8 cellular contexts compared by ENCODE assay signal in genomic region chr2:96325038-96325883, GRCh38. TPM values are rescaled to one million over a fixed set of nuclear protein-coding genes. Genes with fewer than 3 reads are reported as not detected.
DNase-seq lines count a peak whose midpoint lies in the region; ATAC-seq, FAIRE-seq and TF ChIP-seq lines count a peak whose summit lies in the region.

TSS of gene ITPRIPL1 (plus strand) at chr2:96325317. CDS start at chr2:96325840, 523 bp downstream.

- peak; percentile 43 for DNase-seq in NCI-H748 (lab: John Stamatoyannopoulos, UW; ENCODE audit: unreplicated experiment)
- DNase-seq in NCI-H748 treated with DMSO at 0.1 percent for 48 hours (lab: John Stamatoyannopoulos, UW), result no peak
- no peak for DNase-seq in RPMI7951 (ENCODE audit: low read depth)
- peak in 3 of 4 experiments; percentile 47 to 57 (median 56) for DNase-seq in K562 (ENCODE audit: extremely low read depth in 1 of 4, low spot score in 3 of 4)
- peak in 1 of 2 donors; percentile 84 for DNase-seq in left lung
- peak; percentile 21 for DNase-seq in stimulated activated naive B cell treated with anti-CD40 and anti-IgM and Interleukin-4, amounts not matched to agents 10 μg/mL and 1 μg/mL and 100 μg/mL, for 72 hours
- no peak for DNase-seq in NCI-H128 (lab: John Stamatoyannopoulos, UW; ENCODE audit: unreplicated experiment)
- DNase-seq in SIG-M5 treated with dmso at 0.1 percent for 504 hours (lab: John Stamatoyannopoulos, UW; ENCODE audit: unreplicated experiment), result no peak

- H3K79me2 ChIP-seq in K562 (ENCODE audit: control insufficient read depth, insufficient read depth, low read length), result peaks cover 19% of the 10 kb centered on the region; the same call in 2 of the 3 replicates

- H3K4me3 ChIP-seq in K562, result peak within 1 kb of the TSS; percentile 44
- H3K4me3 ChIP-seq in left lung, result peak within 1 kb of the TSS; percentile 42 to 48

- in situ Hi-C loops in K562 (cut with MboI), result no loop called here

- intact Hi-C loops in K562 (cut with micrococcal nuclease), result no loop called here
- intact Hi-C loops in left lung (cut with DNase I), result no loop called here

- no peaks in the 10 kb centered on the region for H3K9me3 ChIP-seq in K562 (replicated peaks; ENCODE audit: control insufficient read depth, insufficient read depth, low read depth, low read length)
- H3K9me3 ChIP-seq in left lung, result no peaks in the 10 kb centered on the region

- TF ChIP-seq RAD21 in K562 (CRISPR knock-in tag; conservative IDR thresholded peaks at IDR 0.05 in 1 of 2, IDR thresholded peaks at IDR 0.05 in 1 of 2), result no peak

- CTCF ChIA-PET in K562 (lab: Yijun Ruan, JAX; ENCODE audit: low intra/inter-chr PET ratio), result no interaction called here

- H3K36me3 ChIP-seq in K562 (ENCODE audit: control insufficient read depth, insufficient read depth, low read length), result peaks cover 19% of the 10 kb centered on the region; the same call in 2 of the 3 replicates
- no peaks in the 10 kb centered on the region for H3K36me3 ChIP-seq in left lung

- 42% methylated on average over 39 of the region's 58 CpGs for WGBS in K562 (ENCODE audit: insufficient coverage, low coverage, missing lambda C conversion rate)

- no peak for FAIRE-seq in K562 (lab: Jason Lieb, UNC)

- H3K27ac Mint-ChIP-seq in stimulated activated naive B cell treated with anti-CD40 and anti-IgM and Interleukin-4, amounts not matched to agents 10 μg/mL and 1 μg/mL and 100 μg/mL, for 72 hours, result peak within 1 kb of the TSS; percentile 90

- H3K36me3 Mint-ChIP-seq in stimulated activated naive B cell treated with anti-CD40 and anti-IgM and Interleukin-4, amounts not matched to agents 10 μg/mL and 1 μg/mL and 100 μg/mL, for 72 hours, result peaks cover 12 to 19% of the 10 kb centered on the region in 2 donors

- BruUV-seq in K562 (replicated peaks; lab: Mats Ljungman, UMichigan), result no TSS peak

- peaks cover 27 to 37% of the 10 kb centered on the region in 2 donors for H3K4me1 Mint-ChIP-seq in stimulated activated naive B cell treated with anti-CD40 and anti-IgM and Interleukin-4, amounts not matched to agents 10 μg/mL and 1 μg/mL and 100 μg/mL, for 72 hours

- TF ChIP-seq CTCF in K562 (IDR thresholded peaks at IDR 0.05 in 2 of 3, conservative IDR thresholded peaks at IDR 0.05 in 1 of 3; ENCODE audit: insufficient read depth in 2 of 3, low read depth in 1 of 3, low read length in 3 of 3) (no peak), left lung (IDR thresholded peaks at IDR 0.05) (no peak)

- POLR2A ChIA-PET in K562 (lab: Yijun Ruan, JAX), result interaction anchor here (0.6 to 3.9 kb wide), 5 partner anchors 10 to 35 kb away, joined by 3 to 32 read pairs (median 4); partner anchors contain the start of gene NCAPH

- peak within 1 kb of the TSS; percentile 86 for H3K4me3 Mint-ChIP-seq in stimulated activated naive B cell treated with anti-CD40 and anti-IgM and Interleukin-4, amounts not matched to agents 10 μg/mL and 1 μg/mL and 100 μg/mL, for 72 hours

- no peaks in the 10 kb centered on the region for H3K27me3 Mint-ChIP-seq in stimulated activated naive B cell treated with anti-CD40 and anti-IgM and Interleukin-4, amounts not matched to agents 10 μg/mL and 1 μg/mL and 100 μg/mL, for 72 hours

- ATAC-seq in K562 (peak; percentile 46), left lung (peak; percentile 32)
- peak; percentile 13 to 20 for ATAC-seq in stimulated activated naive B cell treated with anti-CD40 and anti-IgM and Interleukin-4, amounts not matched to agents 10 μg/mL and 1 μg/mL and 100 μg/mL, for 72 hours (replicated peaks)

- H3K9me1 ChIP-seq in K562 (ENCODE audit: control insufficient read depth, insufficient read depth, low read length), result no peaks in the 10 kb centered on the region

- H3K4me1 ChIP-seq in K562 (replicated peaks in 1 of 2; ENCODE audit: control insufficient read depth in 2 of 2, insufficient read depth in 2 of 2, low read length in 2 of 2), result peaks cover 14 to 36% of the 10 kb centered on the region in 2 experiments; a peak in 4 of 5 replicates
- H3K4me1 ChIP-seq in left lung, result peaks cover 3 to 40% of the 10 kb centered on the region in 2 donors

- TF ChIP-seq EP300 in K562 (IDR thresholded peaks at IDR 0.05; ENCODE audit: low read length), result no peak

- peak within 1 kb of the TSS; percentile 70 for H3K27ac ChIP-seq in K562 (ENCODE audit: extremely low read depth, low read depth, low read length)
- peak within 1 kb of the TSS in 1 of 2 donors; percentile 42 for H3K27ac ChIP-seq in left lung

- peak within 1 kb of the TSS; percentile 56 to 90 for H3K9ac ChIP-seq in K562 (ENCODE audit: insufficient read depth in 1 of 2, low read depth in 2 of 2, low read length in 2 of 2)

- no peaks in the 10 kb centered on the region for H3K9me3 Mint-ChIP-seq in stimulated activated naive B cell treated with anti-CD40 and anti-IgM and Interleukin-4, amounts not matched to agents 10 μg/mL and 1 μg/mL and 100 μg/mL, for 72 hours

- H3K27me3 ChIP-seq in K562 (ENCODE audit: control insufficient read depth in 2 of 2, insufficient read depth in 2 of 2, low read length in 2 of 2) (no peaks in the 10 kb centered on the region), left lung (peaks cover 25 to 62% of the 10 kb centered on the region in 2 donors)

- H3K4me2 ChIP-seq in K562 (ENCODE audit: insufficient read depth, low read length), result peak within 1 kb of the TSS; percentile 64

- H4K20me1 ChIP-seq in K562 (replicated peaks; ENCODE audit: control insufficient read depth, insufficient read depth, low read length), result no peaks in the 10 kb centered on the region

- TF ChIP-seq POLR2A in K562 (conservative IDR thresholded peaks at IDR 0.05), result 0 out of 2 replicates have a peak, but pooled peaks have one; percentile 46

- H2AFZ ChIP-seq in K562 (ENCODE audit: low read depth, low read length), result peak within 1 kb of the TSS; percentile 81

TF ChIP-seq in K562, 482 proteins besides CTCF, POLR2A, EP300 and RAD21 (continues in another document):
- TF ChIP-seq FUS (optimal IDR thresholded peaks at IDR 0.05; ENCODE audit: low read depth, low read length) (no peak), ZNF830 (CRISPR knock-in tag; IDR thresholded peaks at IDR 0.05) (no peak), NFIC (IDR thresholded peaks at IDR 0.05) (0 out of 2 replicates have a peak, but pooled peaks have one; percentile 12), NCOA6 (IDR thresholded peaks at IDR 0.05) (0 out of 2 replicates have a peak, but pooled peaks have one; percentile 29), RBFOX2 (IDR thresholded peaks at IDR 0.05; ENCODE audit: low read depth, low read length) (peak; percentile 66), STAG1 (CRISPR knock-in tag; IDR thresholded peaks at IDR 0.05; ENCODE audit: borderline replicate concordance) (no peak)

RNA-seq across cellular contexts. Expression of gene ITPRIPL1, which starts in this region (rescaled TPM):
- total RNA-seq in RPMI7951 (2014; rRNA removed; shearing (Covaris generic)), result 14.5 and 15.9 TPM in 2 replicates
- total RNA-seq in K562 (2011; cell fraction: chromatin; rRNA removed; ENCODE audit: low replicate concordance), result 6.2 and 12.4 TPM in 2 replicates
- 10.3 and 12.5 TPM in 2 replicates for total RNA-seq in K562 (2011; cell fraction: nucleolus; rRNA removed)
- 9.8 and 11.6 TPM in 2 replicates for total RNA-seq in K562 (2011; cell fraction: nucleoplasm; rRNA removed)
- total RNA-seq in K562 (2014; rRNA removed) (6.1 and 8.8 TPM in 2 replicates), K562 (2014; rRNA removed; fragmentation: Illumina TruSeq; extraction: Trizol) (5.9 and 6.4 TPM in 2 replicates), K562 (2015; rRNA removed; fragmentation: Illumina TruSeq; extraction: Trizol) (6.1 and 6.7 TPM in 2 replicates), K562 (2021) (8.9 and 9.0 TPM in 2 replicates), left lung (1 to 10 TPM; 1.3 to 2.3 TPM)
- polyA plus RNA-seq in K562 (2011; rRNA removed) (0.23 and 5.2 TPM in 2 replicates), K562 (2014; fragmentation: Illumina TruSeq; extraction: Trizol) (6.4 and 8.1 TPM in 2 replicates), K562 (2014; fragmentation: Nextera tagmentation; extraction: Ambion mirVana) (1 to 10 TPM in 1 of 2 experiments, under 1 TPM in 1; 0.99 to 1.5 TPM), K562 (2014; rRNA removed) (5.8 and 6.5 TPM in 2 replicates)
- 0.35 and 9.2 TPM in 2 replicates for polyA plus RNA-seq in K562 (2011; cell fraction: cytosol; rRNA removed)
- 0.25 and 9.3 TPM in 2 replicates for polyA plus RNA-seq in K562 (2011; cell fraction: nucleus; rRNA removed)
- 3.2 and 5.3 TPM in 2 replicates for polyA plus RNA-seq in K562 (2012)
- 0.21 and 7.7 TPM in 2 replicates for polyA minus RNA-seq in K562 (2011; rRNA and poly(A)+ RNA removed)
- polyA minus RNA-seq in K562 (2011; cell fraction: cytosol; rRNA and poly(A)+ RNA removed), result 4.9 TPM in 1 of 2 replicates, not detected in the other
- 0.11 and 1.8 TPM in 2 replicates for polyA minus RNA-seq in K562 (2011; cell fraction: nucleus; rRNA and poly(A)+ RNA removed)

Comparison
In these comparisons a context has a peak if more than half of its experiments do, and no peak if none do; other contexts are left out.
1. DNase-seq: peak in NCI-H748 (single experiment), K562 (3 of 4) and stimulated activated naive B cell treated with anti-CD40 and anti-IgM and Interleukin-4, amounts not matched to agents 10 μg/mL and 1 μg/mL and 100 μg/mL, for 72 hours (single experiment); none in NCI-H748 treated with DMSO at 0.1 percent for 48 hours (single experiment), RPMI7951 (single experiment), NCI-H128 (single experiment) and SIG-M5 treated with dmso at 0.1 percent for 504 hours (single experiment).
2. Peak in every context shown above with its lines, with median percentiles within 50 percentile points of each other: ATAC-seq.